ENCODE assay signal across 19 cellular contexts in the genomic region with DNA sequence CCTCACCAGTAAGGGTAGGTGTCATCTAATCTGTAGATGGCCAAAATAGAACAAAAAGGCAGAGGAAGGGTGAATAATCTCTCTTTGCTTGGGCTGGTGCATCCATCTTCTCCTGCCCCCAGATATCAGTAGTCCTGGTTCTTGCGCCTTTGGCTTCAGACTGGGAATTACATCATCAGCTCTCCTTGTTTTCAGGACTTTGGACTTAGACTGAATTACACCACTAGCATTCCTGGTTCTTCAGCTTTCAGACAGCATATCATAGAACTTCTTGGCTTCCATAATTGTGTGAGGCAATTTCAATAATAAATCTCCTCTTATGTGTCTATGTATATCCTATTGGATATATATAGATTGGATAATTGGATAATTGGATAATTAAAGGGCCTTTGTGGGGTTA.
"Had no signal": no experiment of that assay in that cellular context is flagged by ENCODE, and none has a peak within 500 bp of the region (broad histone marks: within the 10 kb centered on the region; RNA-seq: fewer than 3 reads in every experiment).

No MANE protein-coding gene starts in this region.

- DNase-seq: effector memory CD4-positive, alpha-beta T cell; esophagus squamous epithelium; heart right ventricle; kidney; left cardiac atrium; mesendoderm; naive thymus-derived CD8-positive, alpha-beta T cell; posterior cingulate gyrus; stimulated activated CD4-positive, alpha-beta T cell treated with anti-CD3 and anti-CD28 coated beads, Interleukin-4, amount 100 ng/mL, for 1 hour; stimulated activated CD8-positive, alpha-beta memory T cell treated with anti-CD3 and anti-CD28 coated beads, Interleukin-4, amount 100 ng/mL, for 48 hours; stimulated activated naive CD8-positive, alpha-beta T cell treated with anti-CD3 and anti-CD28 coated beads, Interleukin-15, Interleukin-2, amounts not matched to agents 100 U/mL and 50 U/mL, for 24 hours; thyroid gland had no signal

- FAIRE-seq: endometrium, frontal cortex, kidney, urothelium cell line had no signal

- H3K4me3 ChIP-seq: esophagus squamous epithelium, heart right ventricle, right atrium auricular region, suprapubic skin, thyroid gland had no signal

- H3K9me3 ChIP-seq: neutrophil, thyroid gland had no signal

- H3K27ac ChIP-seq: esophagus squamous epithelium, heart right ventricle, neutrophil, right atrium auricular region, suprapubic skin, thyroid gland had no signal

- H3K4me1 ChIP-seq: esophagus squamous epithelium, heart right ventricle, right atrium auricular region, suprapubic skin, thyroid gland had no signal

- ATAC-seq: left cardiac atrium; naive thymus-derived CD8-positive, alpha-beta T cell; stimulated activated effector memory CD8-positive, alpha-beta T cell treated with anti-CD3 and anti-CD28 coated beads, Interleukin-12 subunit alpha, Interleukin-12 subunit beta, amount 100 ng/mL, for 72 hours; stimulated activated naive CD8-positive, alpha-beta T cell treated with anti-CD3 and anti-CD28 coated beads, Interleukin-15, Interleukin-2, amounts not matched to agents 100 U/mL and 50 U/mL, for 24 hours had no signal

- H3K36me3 ChIP-seq: esophagus squamous epithelium, heart right ventricle, neutrophil, right atrium auricular region, suprapubic skin, thyroid gland had no signal

- H3K27me3 ChIP-seq: esophagus squamous epithelium, heart right ventricle, neutrophil, right atrium auricular region, suprapubic skin, thyroid gland had no signal
